ENCODE assay signal across 21 cellular contexts in the genomic region with DNA sequence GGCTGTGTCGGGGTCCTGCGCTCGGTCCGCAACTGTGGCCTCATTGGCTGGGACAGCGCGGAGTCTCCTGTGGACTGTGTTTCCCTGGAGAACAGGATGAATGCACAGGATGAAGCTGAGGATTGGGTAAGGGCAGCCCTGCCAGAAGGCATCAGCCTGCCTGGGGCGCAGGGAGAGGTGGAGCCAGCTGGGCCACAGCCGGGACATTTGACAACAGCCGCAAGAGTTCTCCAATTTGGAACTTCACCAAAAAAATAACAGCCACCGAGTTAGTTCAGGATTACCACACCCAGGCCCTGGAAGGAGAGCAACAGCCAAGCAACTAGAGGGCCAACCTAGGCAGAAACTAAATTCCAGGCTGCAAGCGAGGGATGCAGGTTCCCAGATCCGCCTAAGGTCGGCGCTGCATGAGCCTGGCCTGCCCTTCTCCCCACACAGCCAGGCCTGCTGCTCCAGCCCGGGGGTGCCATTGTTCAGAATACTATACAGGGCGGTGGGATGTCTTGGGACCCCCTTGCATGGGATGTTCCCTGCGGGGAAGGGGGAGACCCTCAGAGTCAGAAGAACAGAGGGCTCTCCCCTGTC.
A peak's percentile ranks its signal among the peaks of the same experiment; 100 is the strongest.
DNase-seq lines count a peak whose midpoint lies in the region; ATAC-seq and TF ChIP-seq lines count a peak whose summit lies in the region.
"Had no signal": no experiment of that assay in that cellular context is flagged by ENCODE, and none has a peak within 500 bp of the region (broad histone marks: within the 10 kb centered on the region; RNA-seq: fewer than 3 reads in every experiment).

No MANE protein-coding gene starts in this region.

- 87% methylated on average over 7 of the region's 17 CpGs for WGBS in esophagus muscularis mucosa
- WGBS in trophoblast cell (ENCODE audit: extremely low coverage, insufficient coverage, insufficient read length): no CpG with 5 or more reads among the region's 17 CpGs
- WGBS in aorta, 2 donors: 82 to 85% methylated on average over 17 of the region's 17 CpGs

- H3K14ac ChIP-seq in trophoblast cell (ENCODE audit: low read length): no peak overlapping the region

- H2BK120ac ChIP-seq in trophoblast cell (ENCODE audit: insufficient read depth, low read length, poor library complexity): no peak overlapping the region

- H2AFZ ChIP-seq in trophoblast cell (ENCODE audit: insufficient read depth, low read length, poor library complexity): no peak overlapping the region

- H4K20me1 ChIP-seq in BLaER1 treated with 17β-estradiol and CSF1 and Interleukin-3, amounts not matched to agents 10 nM and 100 nM: no peaks in the 10 kb centered on the region

- no peak for TF ChIP-seq CTCF in esophagus muscularis mucosa (IDR thresholded peaks at IDR 0.05)
- TF ChIP-seq CTCF in omental fat pad (IDR thresholded peaks at IDR 0.05): no peak
- TF ChIP-seq CTCF in colonic mucosa (IDR thresholded peaks at IDR 0.05): no peak

- no peak for TF ChIP-seq POLR2A in esophagus muscularis mucosa (IDR thresholded peaks at IDR 0.05; ENCODE audit: low read depth)

- H2BK5ac ChIP-seq in trophoblast cell (ENCODE audit: low read depth, low read length, poor library complexity): no peak overlapping the region

- intact Hi-C loops in esophagus muscularis mucosa (cut with DNase I): no loop called here
- intact Hi-C loops in aorta (cut with DNase I): no loop called here
- intact Hi-C loops in colonic mucosa (cut with DNase I): no loop called here

- H3K4me1 ChIP-seq in BLaER1 treated with 17β-estradiol and CSF1 and Interleukin-3, amounts not matched to agents 10 nM and 100 nM: peaks cover 23 to 69% (median 55%) of the 10 kb centered on the region in 10 experiments
- H3K4me1 ChIP-seq in esophagus muscularis mucosa (no peaks in the 10 kb centered on the region), trophoblast cell (ENCODE audit: control insufficient read depth in 1 of 2, insufficient read depth in 2 of 2, low read length in 2 of 2) (no peaks in the 10 kb centered on the region), aorta (ENCODE audit: control insufficient read depth in 1 of 2, insufficient read depth in 2 of 2, low read length in 2 of 2) (peaks cover 0 to 2% of the 10 kb centered on the region in 2 donors), colonic mucosa (no peaks in the 10 kb centered on the region)
- H3K4me1 ChIP-seq: A549, BE2C had no signal

- no peaks in the 10 kb centered on the region for H3K9me3 ChIP-seq in BLaER1 treated with 17β-estradiol and CSF1 and Interleukin-3, amounts not matched to agents 10 nM and 100 nM (replicated peaks in 1 of 11)
- H3K9me3 ChIP-seq in esophagus muscularis mucosa: no peaks in the 10 kb centered on the region
- peaks cover 4% of the 10 kb centered on the region for H3K9me3 ChIP-seq in trophoblast cell (ENCODE audit: insufficient read depth, low read depth, low read length)
- peaks cover 3% of the 10 kb centered on the region for H3K9me3 ChIP-seq in aorta (ENCODE audit: control insufficient read depth, low read length)
- no peaks in the 10 kb centered on the region for H3K9me3 ChIP-seq in colonic mucosa
- H3K9me3 ChIP-seq: A549, BE2C had no signal

- no peak overlapping the region for H4K91ac ChIP-seq in trophoblast cell (ENCODE audit: low read depth, low read length)

- no peak overlapping the region for H4K12ac ChIP-seq in trophoblast cell (ENCODE audit: low read depth, low read length)

- H2BK12ac ChIP-seq in trophoblast cell (ENCODE audit: low read length): no peak overlapping the region

- no peak overlapping the region for H3K9ac ChIP-seq in BLaER1 treated with 17β-estradiol and CSF1 and Interleukin-3, amounts not matched to agents 10 nM and 100 nM
- H3K9ac ChIP-seq in trophoblast cell (ENCODE audit: low read length) (no peak overlapping the region), colonic mucosa (ENCODE audit: low read depth in 2 of 2, low read length in 2 of 2) (no peak overlapping the region)

- no peak overlapping the region for H3K4ac ChIP-seq in trophoblast cell (ENCODE audit: low read depth, low read length)

- TF ChIP-seq EP300 in esophagus muscularis mucosa (IDR thresholded peaks at IDR 0.05): no peak

- no peaks in the 10 kb centered on the region for H3K79me2 ChIP-seq in trophoblast cell (ENCODE audit: control insufficient read depth, insufficient read depth, low read length, poor library complexity)

- H3K18ac ChIP-seq in trophoblast cell (ENCODE audit: low read length): no peak overlapping the region

- H3K79me1 ChIP-seq in trophoblast cell (ENCODE audit: low read length): no peaks in the 10 kb centered on the region

- 0 out of 22 replicates have a peak overlapping the region, but pooled peaks of 2 of the 11 experiments have one; percentile 12 to 15 for H3K27ac ChIP-seq in BLaER1 treated with 17β-estradiol and CSF1 and Interleukin-3, amounts not matched to agents 10 nM and 100 nM
- H3K27ac ChIP-seq in esophagus muscularis mucosa (replicated peaks in 1 of 4) (no peak overlapping the region), trophoblast cell (ENCODE audit: low read depth, low read length) (no peak overlapping the region), aorta (ENCODE audit: low read depth in 1 of 2, low read length in 2 of 2) (no peak overlapping the region), colonic mucosa (no peak overlapping the region)
- H3K27ac ChIP-seq: A549 had no signal

- no peak overlapping the region for H2AK5ac ChIP-seq in trophoblast cell (ENCODE audit: low read length)

- peak overlapping the region in 8 of 11 experiments; percentile 46 to 92 (median 60); a peak in 16 of 22 replicates for H3K4me2 ChIP-seq in BLaER1 treated with 17β-estradiol and CSF1 and Interleukin-3, amounts not matched to agents 10 nM and 100 nM
- no peak overlapping the region for H3K4me2 ChIP-seq in trophoblast cell (ENCODE audit: low read length)
- H3K4me2 ChIP-seq: A549 had no signal

- ATAC-seq in omental fat pad (ENCODE audit: low FRiP score) (peak; percentile 43), aorta (ENCODE audit: low FRiP score) (no peak)
- ATAC-seq: A549 had no signal

- H3K4me3 ChIP-seq in BLaER1 treated with 17β-estradiol and CSF1 and Interleukin-3, amounts not matched to agents 10 nM and 100 nM: no peak overlapping the region
- H3K4me3 ChIP-seq in esophagus muscularis mucosa (no peak overlapping the region), trophoblast cell (ENCODE audit: low read depth, low read length) (no peak overlapping the region), aorta (ENCODE audit: low read length in 2 of 2) (no peak overlapping the region), colonic mucosa (no peak overlapping the region)
- H3K4me3 ChIP-seq: A549 had no signal

- H3K23ac ChIP-seq in trophoblast cell (ENCODE audit: low read length): no peak overlapping the region

- DNase-seq in NCI-H446 (lab: John Stamatoyannopoulos, UW) (peak; percentile 50 to 71), esophagus muscularis mucosa (ENCODE audit: extremely low spot score) (peak; percentile 89), omental fat pad (ENCODE audit: low spot score) (no peak), trophoblast cell (no peak), aorta (no peak), colonic mucosa (no peak), NCI-H345 (lab: John Stamatoyannopoulos, UW) (no peak)
- DNase-seq: BE2C; CD4-positive, alpha-beta T cell; COR-L47; DMS 273 treated with DMSO at 0.1 percent for 48 hours; DND-41; KG1; NCI-H1417 treated with DMSO at 0.1 percent for 48 hours; NCI-H2029; NCI-H226; NCI-H526; OCI-M1; Right ventricle myocardium superior had no signal

- H3K36me3 ChIP-seq in BLaER1 treated with 17β-estradiol and CSF1 and Interleukin-3, amounts not matched to agents 10 nM and 100 nM: no peaks in the 10 kb centered on the region
- H3K36me3 ChIP-seq in esophagus muscularis mucosa: no peaks in the 10 kb centered on the region
- H3K36me3 ChIP-seq in trophoblast cell (ENCODE audit: control insufficient read depth in 1 of 2, insufficient read depth in 2 of 2, low read length in 2 of 2): no peaks in the 10 kb centered on the region
- no peaks in the 10 kb centered on the region for H3K36me3 ChIP-seq in aorta (ENCODE audit: control insufficient read depth in 1 of 2, insufficient read depth in 2 of 2, low read length in 1 of 2)
- H3K36me3 ChIP-seq in colonic mucosa: no peaks in the 10 kb centered on the region
- H3K36me3 ChIP-seq: BE2C had no signal

- H3K27me3 ChIP-seq in BLaER1 treated with 17β-estradiol and CSF1 and Interleukin-3, amounts not matched to agents 10 nM and 100 nM: 0 out of 22 replicates have a peak, but pooled peaks cover 0 to 6% (median 0%) of the 10 kb centered on the region in 11 experiments
- no peaks in the 10 kb centered on the region for H3K27me3 ChIP-seq in esophagus muscularis mucosa
- no peaks in the 10 kb centered on the region for H3K27me3 ChIP-seq in trophoblast cell (ENCODE audit: insufficient read depth, low read length)
- no peaks in the 10 kb centered on the region for H3K27me3 ChIP-seq in aorta (ENCODE audit: control insufficient read depth in 1 of 2, insufficient read depth in 2 of 2, low read length in 1 of 2)
- H3K27me3 ChIP-seq in colonic mucosa: no peaks in the 10 kb centered on the region
- H3K27me3 ChIP-seq: BE2C had no signal

- no peak overlapping the region for H4K8ac ChIP-seq in trophoblast cell (ENCODE audit: low read depth, low read length)

Comparison
In these comparisons a context has a peak if more than half of its experiments do, and no peak if none do; other contexts are left out.
1. DNase-seq: peak in NCI-H446 (2 of 2) and esophagus muscularis mucosa (single experiment); none in omental fat pad (single experiment), trophoblast cell (0 of 2), aorta (0 of 2), colonic mucosa (single experiment) and NCI-H345 (single experiment).